In the genomic region with DNA sequence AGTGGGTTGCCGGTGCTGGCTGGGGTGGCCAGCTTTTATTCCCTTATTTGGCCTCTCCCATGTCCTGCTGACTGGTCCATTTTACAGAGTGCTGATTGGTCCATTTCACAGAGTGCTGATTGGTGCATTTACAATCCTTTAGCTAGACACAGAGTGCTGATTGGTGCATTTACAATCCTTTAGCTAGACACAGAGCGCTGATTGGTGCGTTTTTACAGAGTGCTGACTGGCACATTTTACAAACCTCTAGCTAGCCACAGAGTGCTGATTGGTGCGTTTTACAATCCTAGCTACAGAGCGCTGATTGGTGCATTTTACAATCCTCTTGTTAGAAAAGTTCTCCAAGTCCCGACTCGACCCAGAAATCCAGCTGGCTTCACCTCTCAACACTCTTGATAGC, we compare ENCODE assay signal across 7 cellular contexts. TPM values are rescaled to one million over a fixed set of nuclear protein-coding genes. Genes with fewer than 3 reads are reported as not detected.
"Had no signal": no experiment of that assay in that cellular context is flagged by ENCODE, and none has a peak within 500 bp of the region (broad histone marks: within the 10 kb centered on the region; RNA-seq: fewer than 3 reads in every experiment).

No MANE protein-coding gene starts in this region.

RNA-seq across cellular contexts. Expression of a gene that starts 53.2 kb away (rescaled TPM):
- total RNA-seq: GM23248, GM23338, H1, H4, H7, H9, HFFc6 had no signal
- polyA plus RNA-seq: GM23248, GM23338, H1 had no signal
